Comparison of ENCODE assay signal across 29 cellular contexts in genomic region chr4:151606061-151606460, GRCh38.
"Had no signal": no experiment of that assay in that cellular context is flagged by ENCODE, and none has a peak within 500 bp of the region (broad histone marks: within the 10 kb centered on the region; RNA-seq: fewer than 3 reads in every experiment).

No MANE protein-coding gene starts in this region.

- H3K4me3 ChIP-seq: adrenal gland, body of pancreas, colonic mucosa, esophagus squamous epithelium, gastroesophageal sphincter had no signal

- H3K27me3 ChIP-seq: adrenal gland, body of pancreas, colonic mucosa, esophagus squamous epithelium, gastroesophageal sphincter had no signal

- H3K27ac ChIP-seq: adrenal gland, body of pancreas, colonic mucosa, epithelial cell of prostate, esophagus squamous epithelium, gastroesophageal sphincter had no signal

- H3K4me1 ChIP-seq: adrenal gland, body of pancreas, colonic mucosa, esophagus squamous epithelium, gastroesophageal sphincter had no signal

- H3K9me3 ChIP-seq: adrenal gland, body of pancreas, colonic mucosa, esophagus squamous epithelium, gastroesophageal sphincter had no signal

- ATAC-seq: activated CD4-positive, alpha-beta T cell treated with anti-CD3 and anti-CD28 coated beads for 36 hours; activated CD8-positive, alpha-beta memory T cell treated with anti-CD3 and anti-CD28 coated beads, Interleukin-2, amount 10 ng/mL, durations not matched to agents 7 days and 5 days; activated CD8-positive, alpha-beta T cell treated with anti-CD3 and anti-CD28 coated beads, Interleukin-2, amount 10 ng/mL, durations not matched to agents 7 days and 5 days; activated naive CD8-positive, alpha-beta T cell treated with anti-CD3 and anti-CD28 coated beads, Interleukin-2, amount 50 U/mL, for 24 hours; body of pancreas; gastroesophageal sphincter; T-helper 17 cell had no signal

- DNase-seq: activated CD4-positive, alpha-beta memory T cell treated with anti-CD3 and anti-CD28 coated beads for 36 hours; activated CD4-positive, alpha-beta T cell treated with anti-CD3 and anti-CD28 coated beads for 36 hours; activated CD4-positive, alpha-beta T cell treated with anti-CD3 and anti-CD28 coated beads, Interleukin-2, amount 10 ng/mL, durations not matched to agents 24 days and 14 days; activated CD4-positive, CD25-positive, alpha-beta regulatory T cell; activated CD4-positive, CD25-positive, alpha-beta regulatory T cell treated with anti-CD3 and anti-CD28 coated beads, Interleukin-2, amount 50 U/mL, for 72 hours; activated CD8-positive, alpha-beta memory T cell treated with anti-CD3 and anti-CD28 coated beads, Interleukin-2, amount 10 ng/mL, durations not matched to agents 7 days and 5 days; activated CD8-positive, alpha-beta memory T cell treated with anti-CD3 and anti-CD28 coated beads, Interleukin-2, amount 50 U/mL, for 4 hours; activated CD8-positive, alpha-beta T cell treated with anti-CD3 and anti-CD28 coated beads, Interleukin-2, amount 10 ng/mL, durations not matched to agents 7 days and 5 days; activated effector memory CD4-positive, alpha-beta T cell treated with anti-CD3 and anti-CD28 coated beads, Interleukin-2, amount 50 U/mL, for 16 hours; activated naive CD4-positive, alpha-beta T cell treated with anti-CD3 and anti-CD28 coated beads for 36 hours; activated naive CD8-positive, alpha-beta T cell treated with anti-CD3 and anti-CD28 coated beads for 36 hours; activated naive CD8-positive, alpha-beta T cell treated with anti-CD3 and anti-CD28 coated beads, Interleukin-2, amount 50 U/mL, for 24 hours; activated T-cell treated with anti-CD3 and anti-CD28 coated beads, Interleukin-2, amount 50 U/mL, for 1 hour; activated T-cell treated with anti-CD3 and anti-CD28 coated beads, Interleukin-2, amount 50 U/mL, for 48 hours; adrenal gland; amygdala; aorta; body of pancreas; central memory CD4-positive, alpha-beta T cell; cerebellar nuclear complex; colonic mucosa; effector CD8-positive, alpha-beta T cell; esophagus squamous epithelium; foreskin melanocyte; T-helper 1 cell; T-helper 17 cell; T1000 had no signal

- H3K36me3 ChIP-seq: adrenal gland, colonic mucosa, gastroesophageal sphincter had no signal
